ENCODE assay signal across 8 cellular contexts in genomic region chr22:26672060-26672471, GRCh38. TPM values are rescaled to one million over a fixed set of nuclear protein-coding genes. Genes with fewer than 3 reads are reported as not detected.
A peak's percentile ranks its signal among the peaks of the same experiment; 100 is the strongest.
DNase-seq lines count a peak whose midpoint lies in the region; ATAC-seq and TF ChIP-seq lines count a peak whose summit lies in the region.

No MANE protein-coding gene starts in this region.

- H3K9me3 ChIP-seq in HUES64 (ENCODE audit: insufficient read depth, low read depth, low read length) (no peaks in the 10 kb centered on the region), body of pancreas (no peaks in the 10 kb centered on the region), mucosa of rectum (ENCODE audit: control insufficient read depth in 2 of 2, low read length in 2 of 2) (no peaks in the 10 kb centered on the region)

- H3K9ac ChIP-seq in HUES64 (ENCODE audit: low read depth, low read length) = no peak overlapping the region
- H3K9ac ChIP-seq in mucosa of rectum (ENCODE audit: low read depth in 1 of 2, low read length in 2 of 2) = peak overlapping the region in 1 of 2 donors; percentile 81

- peaks cover 49% of the 10 kb centered on the region for H3K36me3 Mint-ChIP-seq in activated T-cell treated with anti-CD3 and anti-CD28 coated beads, Interleukin-2, amount 50 U/mL, for 24 hours (ENCODE audit: low read depth)

- peaks cover 80% of the 10 kb centered on the region for H3K4me1 Mint-ChIP-seq in activated T-cell treated with anti-CD3 and anti-CD28 coated beads, Interleukin-2, amount 50 U/mL, for 24 hours (ENCODE audit: low read depth)

- TF ChIP-seq CTCF in body of pancreas (IDR thresholded peaks at IDR 0.05) = no peak

- no peak for TF ChIP-seq POLR2A in body of pancreas (IDR thresholded peaks at IDR 0.05)

- H3K4me1 ChIP-seq in HUES64 (ENCODE audit: insufficient read depth, low read length) (peaks cover 9% of the 10 kb centered on the region), body of pancreas (peaks cover 46% of the 10 kb centered on the region), mucosa of rectum (ENCODE audit: control insufficient read depth in 2 of 2, insufficient read depth in 2 of 2, low read length in 2 of 2) (peaks cover 17 to 24% of the 10 kb centered on the region in 2 donors)

- no peak for ATAC-seq in body of pancreas

- no peak for DNase-seq in activated T-cell treated with anti-CD3 and anti-CD28 coated beads, Interleukin-2, amount 50 U/mL, for 24 hours
- no peak for DNase-seq in activated T-cell treated with anti-CD3 and anti-CD28 coated beads, Interleukin-2, amount 50 U/mL, for 1 hour
- no peak for DNase-seq in body of pancreas
- DNase-seq in NCI-H1417 treated with DMSO at 0.1 percent for 48 hours (lab: John Stamatoyannopoulos, UW) = no peak
- DNase-seq in NCI-H82 treated with DMSO at 0.1 percent for 48 hours (lab: John Stamatoyannopoulos, UW; ENCODE audit: unreplicated experiment) = no peak
- no peak for DNase-seq in DMS153 (lab: John Stamatoyannopoulos, UW)

- H3K4me3 ChIP-seq in HUES64 (ENCODE audit: low read length) (peak overlapping the region; percentile 65), body of pancreas (no peak overlapping the region), mucosa of rectum (ENCODE audit: low read length in 2 of 2) (peak overlapping the region; percentile 93 to 96)

- H3K9me3 Mint-ChIP-seq in activated T-cell treated with anti-CD3 and anti-CD28 coated beads, Interleukin-2, amount 50 U/mL, for 24 hours = no peaks in the 10 kb centered on the region

- H3K27ac ChIP-seq in HUES64 (ENCODE audit: low read depth, low read length) (peak overlapping the region; percentile 96), body of pancreas (peak overlapping the region; percentile 82 to 90 (median 89)), mucosa of rectum (ENCODE audit: low read depth in 2 of 2, low read length in 2 of 2) (peak overlapping the region; percentile 93 to 98)

- peak overlapping the region; percentile 93 for H3K4me3 Mint-ChIP-seq in activated T-cell treated with anti-CD3 and anti-CD28 coated beads, Interleukin-2, amount 50 U/mL, for 24 hours

- 89% methylated on average over 8 of the region's 8 CpGs for WGBS in HUES64
- WGBS in body of pancreas, 2 donors = 76 to 93% methylated on average over 8 of the region's 8 CpGs

- peak overlapping the region; percentile 96 for H3K27ac Mint-ChIP-seq in activated T-cell treated with anti-CD3 and anti-CD28 coated beads, Interleukin-2, amount 50 U/mL, for 24 hours

- H3K27me3 Mint-ChIP-seq in activated T-cell treated with anti-CD3 and anti-CD28 coated beads, Interleukin-2, amount 50 U/mL, for 24 hours = no peaks in the 10 kb centered on the region

- peaks cover 29% of the 10 kb centered on the region for H3K36me3 ChIP-seq in HUES64 (ENCODE audit: insufficient read depth, low read length)
- no peaks in the 10 kb centered on the region for H3K36me3 ChIP-seq in body of pancreas (replicated peaks in 1 of 2; ENCODE audit: insufficient read depth in 1 of 2, low read depth in 2 of 2)
- no peaks in the 10 kb centered on the region for H3K36me3 ChIP-seq in mucosa of rectum (ENCODE audit: control insufficient read depth in 2 of 2, insufficient read depth in 2 of 2, low read length in 2 of 2)

- intact Hi-C loops in body of pancreas (cut with DNase I) = no loop called here

- no peaks in the 10 kb centered on the region for H3K27me3 ChIP-seq in HUES64 (ENCODE audit: insufficient read depth, low read length)
- no peaks in the 10 kb centered on the region for H3K27me3 ChIP-seq in body of pancreas
- H3K27me3 ChIP-seq in mucosa of rectum (ENCODE audit: control insufficient read depth in 2 of 2, insufficient read depth in 2 of 2, low read length in 2 of 2) = no peaks in the 10 kb centered on the region

RNA-seq across cellular contexts. Expression of gene MIAT, which starts 14.7 kb away (rescaled TPM):
- 20.0 TPM for polyA plus RNA-seq in HUES64 (2013, experiment 1 of 2)
- 22.8 TPM for polyA plus RNA-seq in HUES64 (2013, experiment 2 of 2)
- total RNA-seq in body of pancreas = 1 to 10 TPM; 1.0 to 2.6 TPM

RNA-seq across cellular contexts. Expression of gene CRYBA4, which starts 50.3 kb away (rescaled TPM):
- polyA plus RNA-seq in HUES64 (2013, experiment 1 of 2) = 1.3 TPM
- polyA plus RNA-seq in HUES64 (2013, experiment 2 of 2) = 0.95 TPM
- total RNA-seq in body of pancreas = not detected

RNA-seq across cellular contexts. Expression of gene CRYBB1, which starts 54.2 kb away (rescaled TPM):
- polyA plus RNA-seq in HUES64 (2013, experiment 1 of 2) = 4.6 TPM
- polyA plus RNA-seq in HUES64 (2013, experiment 2 of 2) = 3.0 TPM
- under 1 TPM in 1 of 2 donors, not detected in 1; 0.52 TPM for total RNA-seq in body of pancreas

Comparison
In these comparisons a context has a peak if more than half of its experiments do, and no peak if none do; other contexts are left out.
1. H3K4me3 ChIP-seq: peak in HUES64 (single experiment) and mucosa of rectum (2 of 2); none in body of pancreas (0 of 2).
2. Peak in every context shown above with its lines, with median percentiles within 50 percentile points of each other: H3K27ac ChIP-seq.